In genomic region chr21:37531402-37532042, GRCh38 we compare ENCODE assay signal across 15 cellular contexts.
A peak's percentile ranks its signal among the peaks of the same experiment; 100 is the strongest.
DNase-seq lines count a peak whose midpoint lies in the region; ATAC-seq lines count a peak whose summit lies in the region.
"Had no signal": no experiment of that assay in that cellular context is flagged by ENCODE, and none has a peak within 500 bp of the region (broad histone marks: within the 10 kb centered on the region; RNA-seq: fewer than 3 reads in every experiment).

No MANE protein-coding gene starts in this region.

- no peaks in the 10 kb centered on the region for H3K36me3 ChIP-seq in neuronal stem cell (replicated peaks in 1 of 2; ENCODE audit: control insufficient read depth in 2 of 2, insufficient read depth in 2 of 2, low read length in 2 of 2)
- H3K36me3 ChIP-seq: colonic mucosa, neutrophil had no signal

- no peak overlapping the region for H2BK12ac ChIP-seq in neuronal stem cell (ENCODE audit: low read length)

- no peaks in the 10 kb centered on the region for H3K79me1 ChIP-seq in neuronal stem cell (ENCODE audit: low read depth, low read length)

- H4K8ac ChIP-seq in neuronal stem cell (ENCODE audit: low read depth, low read length): no peak overlapping the region

- peaks cover 2 to 3% of the 10 kb centered on the region in 2 donors for H3K36me3 Mint-ChIP-seq in activated naive CD4-positive, alpha-beta T cell treated with anti-CD3 and anti-CD28 coated beads, Interleukin-2, amount 50 U/mL, for 72 hours
- H3K36me3 Mint-ChIP-seq: activated CD8-positive, alpha-beta memory T cell treated with anti-CD3 and anti-CD28 coated beads, Interleukin-2, amount 10 ng/mL, durations not matched to agents 7 days and 5 days; activated naive CD8-positive, alpha-beta T cell treated with anti-CD3 and anti-CD28 coated beads for 36 hours had no signal

- H3K23ac ChIP-seq in neuronal stem cell (ENCODE audit: low read depth, low read length, poor library complexity): no peak overlapping the region

- no peak overlapping the region for H3K4ac ChIP-seq in neuronal stem cell (ENCODE audit: low read length)

- H2BK120ac ChIP-seq in neuronal stem cell (ENCODE audit: low read depth, low read length): no peak overlapping the region

- H3K27me3 ChIP-seq in neuronal stem cell (ENCODE audit: control insufficient read depth in 3 of 3, insufficient read depth in 3 of 3, low read depth in 1 of 3, low read length in 3 of 3): no peaks in the 10 kb centered on the region
- H3K27me3 ChIP-seq: colonic mucosa had no signal

- peak overlapping the region; percentile 50 for H3K18ac ChIP-seq in neuronal stem cell (ENCODE audit: low read length)

- ATAC-seq in GM19351 (IDR thresholded peaks at IDR 0.05; ENCODE audit: unreplicated experiment): no peak
- no peak for ATAC-seq in activated naive CD4-positive, alpha-beta T cell treated with anti-CD3 and anti-CD28 coated beads, Interleukin-2, amount 50 U/mL, for 72 hours
- ATAC-seq: activated CD8-positive, alpha-beta memory T cell treated with anti-CD3 and anti-CD28 coated beads, Interleukin-2, amount 10 ng/mL, durations not matched to agents 7 days and 5 days had no signal

- no peak overlapping the region for H4K91ac ChIP-seq in neuronal stem cell (ENCODE audit: low read depth, low read length, poor library complexity)

- peaks cover 2 to 3% of the 10 kb centered on the region in 2 donors for H3K9me3 Mint-ChIP-seq in activated naive CD4-positive, alpha-beta T cell treated with anti-CD3 and anti-CD28 coated beads, Interleukin-2, amount 50 U/mL, for 72 hours

- H2AFZ ChIP-seq in neuronal stem cell (ENCODE audit: low read length): peak overlapping the region; percentile 50

- peak overlapping the region; percentile 68 for H2BK5ac ChIP-seq in neuronal stem cell (ENCODE audit: low read length)

- no peak overlapping the region for H3K4me2 ChIP-seq in neuronal stem cell (ENCODE audit: insufficient read depth, low read length, poor library complexity, severe bottlenecking)

- H3K4me3 ChIP-seq in neuronal stem cell (ENCODE audit: low read length in 2 of 2): no peak overlapping the region
- H3K4me3 ChIP-seq: colonic mucosa had no signal

- no peak overlapping the region for H3K9ac ChIP-seq in neuronal stem cell (ENCODE audit: low read depth, low read length, poor library complexity)

- no peak overlapping the region for H3K14ac ChIP-seq in neuronal stem cell (ENCODE audit: low read length)

- peaks cover 0 to 4% of the 10 kb centered on the region in 2 donors for H3K4me1 ChIP-seq in neuronal stem cell (ENCODE audit: control insufficient read depth in 2 of 2, insufficient read depth in 1 of 2, low read depth in 1 of 2, low read length in 2 of 2)
- H3K4me1 ChIP-seq: colonic mucosa had no signal

- WGBS in neuronal stem cell (ENCODE audit: extremely low coverage in 2 of 2, insufficient read length in 2 of 2, insufficient replicate concordance in 1 of 2), 2 donors: no CpG with 5 or more reads among the region's 15 CpGs

- H3K27ac Mint-ChIP-seq in activated naive CD4-positive, alpha-beta T cell treated with anti-CD3 and anti-CD28 coated beads, Interleukin-2, amount 50 U/mL, for 72 hours: no peak overlapping the region
- H3K27ac Mint-ChIP-seq: activated CD8-positive, alpha-beta memory T cell treated with anti-CD3 and anti-CD28 coated beads, Interleukin-2, amount 10 ng/mL, durations not matched to agents 7 days and 5 days; activated naive CD8-positive, alpha-beta T cell treated with anti-CD3 and anti-CD28 coated beads for 36 hours had no signal

- no peak overlapping the region for H3K27ac ChIP-seq in neuronal stem cell (replicated peaks; ENCODE audit: low read length)
- H3K27ac ChIP-seq: colonic mucosa, neutrophil had no signal

- peaks cover 0 to 11% of the 10 kb centered on the region in 2 donors for H3K9me3 ChIP-seq in neuronal stem cell (replicated peaks in 1 of 2; ENCODE audit: control insufficient read depth in 2 of 2, insufficient read depth in 1 of 2, low read depth in 1 of 2, low read length in 2 of 2)
- H3K9me3 ChIP-seq: colonic mucosa, neutrophil had no signal

- intact Hi-C loops in cardiac septum (cut with DNase I): no loop called here

- DNase-seq in Daoy (ENCODE audit: low read depth): peak; percentile 40
- peak; percentile 42 for DNase-seq in RPMI7951 (ENCODE audit: low read depth)
- DNase-seq in cardiac septum (ENCODE audit: low spot score): peak; percentile 80
- no peak for DNase-seq in neuronal stem cell (ENCODE audit: low spot score)
- no peak for DNase-seq in activated naive CD4-positive, alpha-beta T cell treated with anti-CD3 and anti-CD28 coated beads, Interleukin-2, amount 50 U/mL, for 72 hours (ENCODE audit: low spot score in 2 of 2)
- no peak for DNase-seq in MV-4-11 (lab: John Stamatoyannopoulos, UW)
- DNase-seq in COLO668 (lab: John Stamatoyannopoulos, UW; ENCODE audit: unreplicated experiment): no peak
- DNase-seq: activated CD8-positive, alpha-beta memory T cell treated with anti-CD3 and anti-CD28 coated beads, Interleukin-2, amount 10 ng/mL, durations not matched to agents 7 days and 5 days; activated naive CD8-positive, alpha-beta T cell treated with anti-CD3 and anti-CD28 coated beads for 36 hours; colonic mucosa; DMS 273 treated with DMSO at 0.1 percent for 48 hours; foreskin fibroblast; NCI-H510A had no signal

- no peak overlapping the region for H2BK15ac ChIP-seq in neuronal stem cell (ENCODE audit: low read length)

- H2AK5ac ChIP-seq in neuronal stem cell (ENCODE audit: low read depth, low read length): peak overlapping the region; percentile 61

Comparison
In these comparisons a context has a peak if more than half of its experiments do, and no peak if none do; other contexts are left out.
1. DNase-seq: peak in Daoy (single experiment), RPMI7951 (single experiment) and cardiac septum (single experiment); none in neuronal stem cell (single experiment), activated naive CD4-positive, alpha-beta T cell treated with anti-CD3 and anti-CD28 coated beads, Interleukin-2, amount 50 U/mL, for 72 hours (0 of 2), MV-4-11 (single experiment) and COLO668 (single experiment).